20 cellular contexts compared by ENCODE assay signal in the genomic region with DNA sequence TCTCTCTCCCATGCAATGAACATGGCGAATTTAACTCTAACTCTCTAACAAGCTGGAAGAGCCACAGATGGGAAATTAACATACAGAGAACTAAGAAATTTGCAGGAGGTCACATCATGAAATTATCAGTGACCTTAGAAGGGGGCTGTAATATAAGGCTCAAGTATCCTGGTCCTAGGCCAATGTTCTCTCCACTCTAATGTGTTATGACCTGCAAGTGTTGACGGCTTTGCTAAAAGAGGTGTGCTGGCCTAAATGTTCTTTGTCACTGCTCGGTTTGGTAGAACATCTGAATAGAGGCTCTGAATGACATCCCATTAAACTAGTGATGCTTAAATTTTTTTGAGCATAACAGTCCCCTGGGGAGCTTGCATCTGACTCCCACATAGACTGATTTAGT.
"Had no signal": no experiment of that assay in that cellular context is flagged by ENCODE, and none has a peak within 500 bp of the region (broad histone marks: within the 10 kb centered on the region; RNA-seq: fewer than 3 reads in every experiment).

No MANE protein-coding gene starts in this region.

- H3K27ac ChIP-seq: dorsolateral prefrontal cortex, hepatocyte, neutrophil, psoas muscle, sigmoid colon, skin epidermis, testis, tibial nerve, upper lobe of right lung had no signal

- H3K9me3 ChIP-seq: neutrophil, psoas muscle, sigmoid colon, testis, tibial nerve, upper lobe of right lung had no signal

- ATAC-seq: naive thymus-derived CD4-positive, alpha-beta T cell; psoas muscle; stimulated activated naive B cell treated with anti-CD40 and anti-IgM and Interleukin-4, amounts not matched to agents 10 μg/mL and 1 μg/mL and 100 μg/mL, for 72 hours; stimulated activated naive CD8-positive, alpha-beta T cell treated with anti-CD3 and anti-CD28 coated beads, Interleukin-15, amount 100 ng/mL, for 72 hours; upper lobe of right lung had no signal

- H3K27me3 ChIP-seq: hepatocyte, sigmoid colon, testis, tibial nerve, upper lobe of right lung had no signal

- H3K4me3 ChIP-seq: dorsolateral prefrontal cortex, hepatocyte, psoas muscle, sigmoid colon, skin epidermis, testis, tibial nerve, upper lobe of right lung had no signal

- DNase-seq: cortex of kidney; dorsolateral prefrontal cortex; effector CD8-positive, alpha-beta T cell; kidney; left cardiac atrium; mammary epithelial cell; naive thymus-derived CD4-positive, alpha-beta T cell; nephron progenitor cell; psoas muscle; sigmoid colon; stimulated activated CD4-positive, alpha-beta T cell treated with anti-CD3 and anti-CD28 coated beads, Interleukin-2, amount 100 ng/mL, for 24 hours; stimulated activated CD4-positive, alpha-beta T cell treated with anti-CD3 and anti-CD28 coated beads, Interleukin-4, amount 100 ng/mL, for 4 hours; stimulated activated naive B cell treated with anti-CD40 and anti-IgM and Interleukin-4, amounts not matched to agents 10 μg/mL and 1 μg/mL and 100 μg/mL, for 72 hours; stimulated activated naive CD8-positive, alpha-beta T cell treated with anti-CD3 and anti-CD28 coated beads, Interleukin-15, amount 100 ng/mL, for 72 hours; testis; upper lobe of right lung had no signal

- H3K36me3 ChIP-seq: neutrophil, sigmoid colon, tibial nerve, upper lobe of right lung had no signal

- H3K4me1 ChIP-seq: psoas muscle, sigmoid colon, testis, tibial nerve, upper lobe of right lung had no signal
